ENCODE assay signal across 30 cellular contexts in genomic region chr1:171032822-171033702, GRCh38. TPM values are rescaled to one million over a fixed set of nuclear protein-coding genes. Genes with fewer than 3 reads are reported as not detected.
DNase-seq lines count a peak whose midpoint lies in the region; ATAC-seq, FAIRE-seq and TF ChIP-seq lines count a peak whose summit lies in the region.
"Had no signal": no experiment of that assay in that cellular context is flagged by ENCODE, and none has a peak within 500 bp of the region (broad histone marks: within the 10 kb centered on the region; RNA-seq: fewer than 3 reads in every experiment).

No MANE protein-coding gene starts in this region.

- TF ChIP-seq POLR2A in GM12891 (IDR thresholded peaks at IDR 0.05; ENCODE audit: low read depth, low read length) = no peak

- no peak overlapping the region for H2BK15ac ChIP-seq in neuronal stem cell (ENCODE audit: low read length)

- H3K18ac ChIP-seq in neuronal stem cell (ENCODE audit: low read length) = peak overlapping the region; percentile 87

- H3K14ac ChIP-seq in neuronal stem cell (ENCODE audit: low read length) = no peak overlapping the region

- H3K27me3 ChIP-seq in iPS-15b (ENCODE audit: control insufficient read depth, insufficient read depth, low read length) = no peaks in the 10 kb centered on the region
- no peaks in the 10 kb centered on the region for H3K27me3 ChIP-seq in neuronal stem cell (ENCODE audit: control insufficient read depth in 3 of 3, insufficient read depth in 3 of 3, low read depth in 1 of 3, low read length in 3 of 3)

- peak overlapping the region; percentile 76 for H4K8ac ChIP-seq in neuronal stem cell (ENCODE audit: low read depth, low read length)

- DNase-seq in Daoy (ENCODE audit: low read depth) (peak; percentile 4), NCI-H82 treated with DMSO at 0.1 percent for 48 hours (lab: John Stamatoyannopoulos, UW; ENCODE audit: unreplicated experiment) (peak; percentile 89), neuronal stem cell (ENCODE audit: low spot score) (no peak), GM12891 (ENCODE audit: insufficient read length, low spot score) (no peak), NCI-H1417 treated with DMSO at 0.1 percent for 48 hours (lab: John Stamatoyannopoulos, UW) (no peak)
- no peak for DNase-seq in stimulated activated naive CD8-positive, alpha-beta T cell treated with anti-CD3 and anti-CD28 coated beads, Interleukin-15, Interleukin-2, amounts not matched to agents 100 U/mL and 50 U/mL, for 24 hours
- DNase-seq: activated CD4-positive, alpha-beta T cell treated with anti-CD3 and anti-CD28 coated beads, Interleukin-2, amount 50 U/mL, for 48 hours; activated gamma-delta T cell treated with Interleukin-2 at 50 U/mL for 16 hours; activated T-cell treated with anti-CD3 and anti-CD28 coated beads, Interleukin-2, amount 50 U/mL, for 48 hours; Calu3; CD4-positive, CD25-positive, alpha-beta regulatory T cell; effector memory CD4-positive, alpha-beta T cell; glutamatergic neuron; naive thymus-derived CD8-positive, alpha-beta T cell; NCI-H1048; NCI-H1930; NCI-H526; Right ventricle myocardium superior; stimulated activated CD4-positive, alpha-beta T cell treated with anti-CD3 and anti-CD28 coated beads, Interleukin-15, amount 100 ng/mL, for 24 hours; stimulated activated CD4-positive, alpha-beta T cell treated with anti-CD3 and anti-CD28 coated beads, Interleukin-4, amount 100 ng/mL, for 4 hours; T-helper 17 cell had no signal

- ATAC-seq in stimulated activated naive CD8-positive, alpha-beta T cell treated with anti-CD3 and anti-CD28 coated beads, Interleukin-15, Interleukin-2, amounts not matched to agents 100 U/mL and 50 U/mL, for 24 hours = no peak
- ATAC-seq in HG02884 (IDR thresholded peaks at IDR 0.05; ENCODE audit: unreplicated experiment) = no peak
- ATAC-seq: activated CD4-positive, CD25-positive, alpha-beta regulatory T cell treated with anti-CD3 and anti-CD28 coated beads, Interleukin-2, amount 50 U/mL, for 24 hours; naive thymus-derived CD8-positive, alpha-beta T cell; T-helper 17 cell had no signal

- no peaks in the 10 kb centered on the region for H3K79me1 ChIP-seq in neuronal stem cell (ENCODE audit: low read depth, low read length)

- WGBS in neuronal stem cell (ENCODE audit: extremely low coverage in 2 of 2, insufficient read length in 2 of 2, insufficient replicate concordance in 1 of 2), 2 donors = no CpG with 5 or more reads among the region's 14 CpGs

- no peak overlapping the region for H3K23ac ChIP-seq in neuronal stem cell (ENCODE audit: low read depth, low read length, poor library complexity)

- H3K36me3 ChIP-seq in iPS-15b (ENCODE audit: control insufficient read depth, insufficient read depth, low read length) (no peaks in the 10 kb centered on the region), neuronal stem cell (replicated peaks in 1 of 2; ENCODE audit: control insufficient read depth in 2 of 2, insufficient read depth in 2 of 2, low read length in 2 of 2) (no peaks in the 10 kb centered on the region)

- H3K4me2 ChIP-seq in neuronal stem cell (ENCODE audit: insufficient read depth, low read length, poor library complexity, severe bottlenecking) = peak overlapping the region; percentile 2

- no peak overlapping the region for H3K4ac ChIP-seq in neuronal stem cell (ENCODE audit: low read length)

- no peak for FAIRE-seq in GM12891 (lab: Jason Lieb, UNC)
- FAIRE-seq: astrocyte, GM18507, GM19239 had no signal

- no peak overlapping the region for H2BK5ac ChIP-seq in neuronal stem cell (ENCODE audit: low read length)

- H3K4me3 ChIP-seq in iPS-15b (ENCODE audit: low read depth, low read length) = peak overlapping the region; percentile 44
- H3K4me3 ChIP-seq in neuronal stem cell (ENCODE audit: low read length in 2 of 2) = no peak overlapping the region
- H3K4me3 ChIP-seq: coronary artery, lung had no signal

- no peak overlapping the region for H2AK5ac ChIP-seq in neuronal stem cell (ENCODE audit: low read depth, low read length)

- H2AFZ ChIP-seq in neuronal stem cell (ENCODE audit: low read length) = no peak overlapping the region

- no peak overlapping the region for H2BK120ac ChIP-seq in neuronal stem cell (ENCODE audit: low read depth, low read length)

- no peak overlapping the region for H2BK12ac ChIP-seq in neuronal stem cell (ENCODE audit: low read length)

- peaks cover 7% of the 10 kb centered on the region for H3K4me1 ChIP-seq in iPS-15b (ENCODE audit: control insufficient read depth, insufficient read depth, low read length)
- H3K4me1 ChIP-seq in neuronal stem cell (ENCODE audit: control insufficient read depth in 2 of 2, insufficient read depth in 1 of 2, low read depth in 1 of 2, low read length in 2 of 2) = peaks cover 0 to 5% of the 10 kb centered on the region in 2 donors

- no peak overlapping the region for H3K27ac ChIP-seq in neuronal stem cell (replicated peaks; ENCODE audit: low read length)
- H3K27ac ChIP-seq: coronary artery had no signal

- H3K9me3 ChIP-seq in iPS-15b (ENCODE audit: control insufficient read depth, insufficient read depth, low read length) (no peaks in the 10 kb centered on the region), neuronal stem cell (replicated peaks in 1 of 2; ENCODE audit: control insufficient read depth in 2 of 2, insufficient read depth in 1 of 2, low read depth in 1 of 2, low read length in 2 of 2) (no peaks in the 10 kb centered on the region)

- H4K91ac ChIP-seq in neuronal stem cell (ENCODE audit: low read depth, low read length, poor library complexity) = no peak overlapping the region

- H3K9ac ChIP-seq in iPS-15b (ENCODE audit: low read depth, low read length) = no peak overlapping the region
- no peak overlapping the region for H3K9ac ChIP-seq in neuronal stem cell (ENCODE audit: low read depth, low read length, poor library complexity)

TF ChIP-seq in GM12891, 5 proteins besides CTCF, POLR2A, EP300 and RAD21:
- TF ChIP-seq POU2F2 (IDR thresholded peaks at IDR 0.05; ENCODE audit: low read depth, low read length) (no peak), TAF1 (IDR thresholded peaks at IDR 0.05; ENCODE audit: low read depth, low read length) (no peak), PAX5 (IDR thresholded peaks at IDR 0.05; ENCODE audit: insufficient read depth, low read length, severe bottlenecking) (no peak), POLR2AphosphoS5 (IDR thresholded peaks at IDR 0.05; ENCODE audit: low read depth, low read length) (no peak), SPI1 (IDR thresholded peaks at IDR 0.05; ENCODE audit: low read depth, low read length) (no peak)
TF ChIP-seq in GM12891: peak in this region for 0.

RNA-seq across cellular contexts. Expression of gene FMO3, which starts 57.6 kb away (rescaled TPM):
- 1.8 and 2.7 TPM in 2 replicates for total RNA-seq in Daoy (2014; rRNA removed; shearing (Covaris generic))
- not detected for polyA plus RNA-seq in neuronal stem cell (2013, experiment 1 of 2)
- not detected for polyA plus RNA-seq in neuronal stem cell (2013, experiment 2 of 2)
- not detected for polyA plus RNA-seq in GM12891 (2012; ENCODE audit: low read depth, missing spikeins)
- total RNA-seq: astrocyte; Calu3; CD4-positive, CD25-positive, alpha-beta regulatory T cell; mononuclear cell; naive thymus-derived CD8-positive, alpha-beta T cell; T-helper 17 cell had no signal
- polyA plus RNA-seq: CD4-positive, CD25-positive, alpha-beta regulatory T cell; naive thymus-derived CD8-positive, alpha-beta T cell had no signal

Comparison
In these comparisons a context has a peak if more than half of its experiments do, and no peak if none do; other contexts are left out.
1. DNase-seq: peak in Daoy (single experiment) and NCI-H82 treated with DMSO at 0.1 percent for 48 hours (single experiment); none in neuronal stem cell (single experiment), GM12891 (single experiment), NCI-H1417 treated with DMSO at 0.1 percent for 48 hours (single experiment) and stimulated activated naive CD8-positive, alpha-beta T cell treated with anti-CD3 and anti-CD28 coated beads, Interleukin-15, Interleukin-2, amounts not matched to agents 100 U/mL and 50 U/mL, for 24 hours (single experiment).